Comparison of ENCODE assay signal across 25 cellular contexts in genomic region chr1:43235451-43236121, GRCh38. TPM values are rescaled to one million over a fixed set of nuclear protein-coding genes. Genes with fewer than 3 reads are reported as not detected.
DNase-seq lines count a peak whose midpoint lies in the region; ATAC-seq, FAIRE-seq and TF ChIP-seq lines count a peak whose summit lies in the region.
"Had no signal": no experiment of that assay in that cellular context is flagged by ENCODE, and none has a peak within 500 bp of the region (broad histone marks: within the 10 kb centered on the region; RNA-seq: fewer than 3 reads in every experiment).

No MANE protein-coding gene starts in this region.

- FAIRE-seq in HepG2 (lab: Jason Lieb, UNC) = no peak
- FAIRE-seq: A549, D721Med, small intestine had no signal

- H2AFZ ChIP-seq in HepG2 (ENCODE audit: low read length) = no peak overlapping the region
- H2AFZ ChIP-seq: GM23338 had no signal

- peak; percentile 7 to 10 for DNase-seq in SHP77 (lab: John Stamatoyannopoulos, UW)
- no peak for DNase-seq in SHP77 treated with DMSO at 0.1 percent for 48 hours (lab: John Stamatoyannopoulos, UW)
- peak; percentile 20 for DNase-seq in epithelial cell of esophagus (ENCODE audit: low read depth)
- no peak for DNase-seq in HepG2 (ENCODE audit: low spot score)
- no peak for DNase-seq in upper lobe of right lung
- no peak for DNase-seq in dermis blood vessel endothelial cell
- DNase-seq: activated CD4-positive, alpha-beta T cell treated with anti-CD3 and anti-CD28 coated beads for 48 hours; activated gamma-delta T cell; effector memory CD4-positive, alpha-beta T cell; Karpas-422; mesendoderm; NCI-H2171 treated with DMSO at 0.1 percent for 48 hours; nephron progenitor cell; posterior cingulate gyrus; RPMI8226; small intestine; stimulated activated CD4-positive, alpha-beta T cell treated with anti-CD3 and anti-CD28 coated beads, Interleukin-4, amount 100 ng/mL, for 1 hour had no signal

- H3K4me3 ChIP-seq in epithelial cell of esophagus (ENCODE audit: low read length) (no peak overlapping the region), HepG2 (replicated peaks in 1 of 3; ENCODE audit: insufficient read depth in 1 of 3, low read depth in 2 of 3, low read length in 3 of 3) (no peak overlapping the region), upper lobe of right lung (no peak overlapping the region)
- H3K4me3 ChIP-seq: A549, GM23338, vagina had no signal

- H3K36me3 ChIP-seq in HepG2 (replicated peaks in 1 of 2; ENCODE audit: control insufficient read depth in 1 of 2, insufficient read depth in 2 of 2, low read length in 2 of 2) = no peaks in the 10 kb centered on the region
- H3K36me3 ChIP-seq in upper lobe of right lung = no peaks in the 10 kb centered on the region
- H3K36me3 ChIP-seq: vagina had no signal

- H3K9me3 ChIP-seq in HepG2 (ENCODE audit: low read length) (no peaks in the 10 kb centered on the region), upper lobe of right lung (no peaks in the 10 kb centered on the region)
- H3K9me3 ChIP-seq: A549, vagina had no signal

- no peak for TF ChIP-seq RAD21 in HepG2 (CRISPR knock-in tag; IDR thresholded peaks at IDR 0.05)

- TF ChIP-seq POLR2A in HepG2 (IDR thresholded peaks at IDR 0.05; ENCODE audit: insufficient read depth in 1 of 2, low read depth in 2 of 2, low read length in 2 of 2) = no peak

- CTCF ChIA-PET in HepG2 (lab: Yijun Ruan, JAX; ENCODE audit: low intra/inter-chr PET ratio, low total read pairs) = no interaction called here

- peaks cover 1 to 32% of the 10 kb centered on the region in 2 experiments; a peak in 3 of 5 replicates for H3K27me3 ChIP-seq in HepG2 (ENCODE audit: control insufficient read depth in 1 of 2, insufficient read depth in 2 of 2, low read length in 2 of 2)
- no peaks in the 10 kb centered on the region for H3K27me3 ChIP-seq in upper lobe of right lung
- H3K27me3 ChIP-seq: vagina had no signal

- H3K27ac ChIP-seq in HepG2 (ENCODE audit: extremely low read length, insufficient read depth, low read length) (no peak overlapping the region), upper lobe of right lung (no peak overlapping the region)
- H3K27ac ChIP-seq: A549, vagina had no signal

- BruUV-seq in HepG2 (replicated peaks; lab: Mats Ljungman, UMichigan) = no TSS peak

- in situ Hi-C loops in HepG2 (cut with HindIII; ENCODE audit: extremely low pct_ligation_motif_present, low pct_unique_long_range_greater_than_20kb) = no loop called here

- no peak for TF ChIP-seq EP300 in HepG2 (IDR thresholded peaks at IDR 0.05; ENCODE audit: low read depth in 2 of 2, low read length in 2 of 2)
- no peak for TF ChIP-seq EP300 in HepG2 (CRISPR knock-in tag; IDR thresholded peaks at IDR 0.05; ENCODE audit: borderline replicate concordance)

- no peak overlapping the region for H3K4me2 ChIP-seq in HepG2 (ENCODE audit: low read depth, low read length)
- H3K4me2 ChIP-seq: A549, GM23338 had no signal

- no peaks in the 10 kb centered on the region for H3K79me2 ChIP-seq in HepG2 (ENCODE audit: insufficient read depth, low read length)

- peaks cover 6% of the 10 kb centered on the region; the same call in 1 of the 2 replicates for H3K4me1 ChIP-seq in HepG2 (ENCODE audit: insufficient read depth, low read length)
- H3K4me1 ChIP-seq in upper lobe of right lung = peaks cover 9% of the 10 kb centered on the region

- POLR2A ChIA-PET in HepG2 (lab: Yijun Ruan, JAX) = no interaction called here

- ATAC-seq in HepG2 (peak; percentile 11; the same call in 1 of the 3 replicates), upper lobe of right lung (peak; percentile 45), GM21717 (IDR thresholded peaks at IDR 0.05; ENCODE audit: unreplicated experiment) (no peak), GM19395 (IDR thresholded peaks at IDR 0.05; ENCODE audit: unreplicated experiment) (no peak)
- ATAC-seq: A549, GM23338 had no signal

- intact Hi-C loops in HepG2 (cut with micrococcal nuclease; ENCODE audit: unreplicated experiment) = loop anchor here (5.0 kb wide), 1 partner anchor 112 kb away; no protein-coding TSS in a partner anchor
- intact Hi-C loops in upper lobe of right lung (cut with DNase I) = loop anchor here (10.0 kb wide), 1 partner anchor 119 kb away; the partner anchor contains the start of gene CDC20

- no peak overlapping the region for H3K9ac ChIP-seq in HepG2 (ENCODE audit: insufficient read depth, low read depth, low read length)

- TF ChIP-seq CTCF in epithelial cell of esophagus (IDR thresholded peaks at IDR 0.05; ENCODE audit: insufficient read depth, low read depth, low read length, missing control alignments) = no peak
- TF ChIP-seq CTCF in HepG2 (CRISPR knock-in tag; IDR thresholded peaks at IDR 0.05) = no peak
- TF ChIP-seq CTCF in upper lobe of right lung (IDR thresholded peaks at IDR 0.05) = no peak

- no peaks in the 10 kb centered on the region for H4K20me1 ChIP-seq in HepG2 (ENCODE audit: insufficient read depth, low read length)

- 30% methylated on average over 4 of the region's 9 CpGs for WGBS in HepG2 (ENCODE audit: low lambda C conversion rate)

TF ChIP-seq in HepG2, 621 proteins besides CTCF, POLR2A, EP300 and RAD21 (continues in another document):
- TF ChIP-seq GATA4 (IDR thresholded peaks at IDR 0.05; ENCODE audit: borderline replicate concordance, low read depth) (no peak), ZNF44 (CRISPR knock-in tag; IDR thresholded peaks at IDR 0.05) (no peak), ZNF17 (CRISPR knock-in tag; IDR thresholded peaks at IDR 0.05) (no peak), ZNF317 (CRISPR knock-in tag; IDR thresholded peaks at IDR 0.05) (no peak), ZNF678 (CRISPR knock-in tag; IDR thresholded peaks at IDR 0.05) (no peak), NR1H2 (CRISPR knock-in tag; IDR thresholded peaks at IDR 0.05; ENCODE audit: borderline replicate concordance, low read depth) (no peak), RFX3 (CRISPR knock-in tag; IDR thresholded peaks at IDR 0.05) (no peak), SKI (IDR thresholded peaks at IDR 0.05; ENCODE audit: partially characterized antibody) (no peak)

RNA-seq across cellular contexts. Expression of gene TMEM125, which starts 34.2 kb away (rescaled TPM):
- not detected in 2 replicates for total RNA-seq in HepG2 (2016; rRNA removed; fragmentation: Illumina TruSeq; extraction: Trizol)
- not detected in 2 replicates for total RNA-seq in HepG2 (2016; cell fraction: cytosol; rRNA removed; fragmentation: Illumina TruSeq; extraction: Trizol; ENCODE audit: low read depth)
- not detected in 2 replicates for total RNA-seq in HepG2 (2016; cell fraction: insoluble cytoplasmic fraction; rRNA removed; fragmentation: Illumina TruSeq; extraction: Trizol)
- total RNA-seq in HepG2 (2016; cell fraction: membrane; rRNA removed; fragmentation: Illumina TruSeq; extraction: Trizol) = not detected in 2 replicates
- total RNA-seq in HepG2 (2016; cell fraction: nucleus; rRNA removed; fragmentation: Illumina TruSeq; extraction: Trizol) = not detected in 2 replicates
- polyA plus RNA-seq in HepG2 (2011; rRNA removed) = 0.03 TPM in 1 of 2 replicates, not detected in the other
- polyA plus RNA-seq in HepG2 (2011; cell fraction: cytosol; rRNA removed) = 0.08 TPM in 2 replicates
- polyA plus RNA-seq in HepG2 (2011; cell fraction: nucleus; rRNA removed) = 0.09 TPM in 1 of 2 replicates, not detected in the other
- polyA plus RNA-seq in HepG2 (2012) = 0.07 TPM in 1 of 2 replicates, not detected in the other
- not detected in 2 replicates for polyA plus RNA-seq in HepG2 (2016; cell fraction: cytosol; fragmentation: Illumina TruSeq; extraction: Trizol; ENCODE audit: low read depth)
- not detected in 2 replicates for polyA plus RNA-seq in HepG2 (2016; cell fraction: insoluble cytoplasmic fraction; fragmentation: Illumina TruSeq; extraction: Trizol; ENCODE audit: low read depth)
- not detected in 2 replicates for polyA plus RNA-seq in HepG2 (2016; cell fraction: membrane; fragmentation: Illumina TruSeq; extraction: Trizol; ENCODE audit: low read depth)
- polyA plus RNA-seq in HepG2 (2016; cell fraction: nucleus; fragmentation: Illumina TruSeq; extraction: Trizol; ENCODE audit: insufficient read depth, low read depth) = not detected in 2 replicates
- polyA minus RNA-seq in HepG2 (2011; rRNA and poly(A)+ RNA removed; ENCODE audit: low replicate concordance) = 0.22 TPM in 1 of 2 replicates, not detected in the other
- not detected in 2 replicates for polyA minus RNA-seq in HepG2 (2011; cell fraction: cytosol; rRNA and poly(A)+ RNA removed)
- polyA minus RNA-seq in HepG2 (2011; cell fraction: nucleus; rRNA and poly(A)+ RNA removed) = not detected in 2 replicates
- total RNA-seq in upper lobe of right lung = 188 TPM
- total RNA-seq in dermis blood vessel endothelial cell = 0.05 TPM in 1 of 2 replicates, not detected in the other
- total RNA-seq: HT1080 had no signal
- polyA plus RNA-seq: A549 had no signal

RNA-seq across cellular contexts. Expression of gene C1orf210, which starts 49.8 kb away (rescaled TPM):
- total RNA-seq in HepG2 (2016; rRNA removed; fragmentation: Illumina TruSeq; extraction: Trizol) (0.49 and 0.52 TPM in 2 replicates), upper lobe of right lung (18.9 TPM), dermis blood vessel endothelial cell (not detected in 2 replicates)
- total RNA-seq in HepG2 (2016; cell fraction: cytosol; rRNA removed; fragmentation: Illumina TruSeq; extraction: Trizol; ENCODE audit: low read depth) = 0.44 TPM in 1 of 2 replicates, not detected in the other
- total RNA-seq in HepG2 (2016; cell fraction: insoluble cytoplasmic fraction; rRNA removed; fragmentation: Illumina TruSeq; extraction: Trizol) = 0.52 and 0.54 TPM in 2 replicates
- total RNA-seq in HepG2 (2016; cell fraction: membrane; rRNA removed; fragmentation: Illumina TruSeq; extraction: Trizol) = 0.45 and 0.71 TPM in 2 replicates
- 0.87 TPM in 1 of 2 replicates, not detected in the other for total RNA-seq in HepG2 (2016; cell fraction: nucleus; rRNA removed; fragmentation: Illumina TruSeq; extraction: Trizol)
- polyA plus RNA-seq in HepG2 (2011; rRNA removed) = 5.1 and 7.1 TPM in 2 replicates
- 4.7 and 8.4 TPM in 2 replicates for polyA plus RNA-seq in HepG2 (2011; cell fraction: cytosol; rRNA removed)
- polyA plus RNA-seq in HepG2 (2011; cell fraction: nucleus; rRNA removed) = 0.98 and 2.3 TPM in 2 replicates
- polyA plus RNA-seq in HepG2 (2012) = 4.4 and 6.7 TPM in 2 replicates
- polyA plus RNA-seq in HepG2 (2016; cell fraction: cytosol; fragmentation: Illumina TruSeq; extraction: Trizol; ENCODE audit: low read depth) = 0.37 and 0.51 TPM in 2 replicates
- 0.97 and 1.6 TPM in 2 replicates for polyA plus RNA-seq in HepG2 (2016; cell fraction: insoluble cytoplasmic fraction; fragmentation: Illumina TruSeq; extraction: Trizol; ENCODE audit: low read depth)
- 0.76 and 0.95 TPM in 2 replicates for polyA plus RNA-seq in HepG2 (2016; cell fraction: membrane; fragmentation: Illumina TruSeq; extraction: Trizol; ENCODE audit: low read depth)
- polyA plus RNA-seq in HepG2 (2016; cell fraction: nucleus; fragmentation: Illumina TruSeq; extraction: Trizol; ENCODE audit: insufficient read depth, low read depth) = 0.73 and 0.75 TPM in 2 replicates
- polyA minus RNA-seq in HepG2 (2011; rRNA and poly(A)+ RNA removed; ENCODE audit: low replicate concordance) = 2.2 TPM in 1 of 2 replicates, not detected in the other
- 0.97 and 1.5 TPM in 2 replicates for polyA minus RNA-seq in HepG2 (2011; cell fraction: cytosol; rRNA and poly(A)+ RNA removed)
- 1.4 TPM in 1 of 2 replicates, not detected in the other for polyA minus RNA-seq in HepG2 (2011; cell fraction: nucleus; rRNA and poly(A)+ RNA removed)
- total RNA-seq: HT1080 had no signal
- polyA plus RNA-seq: A549, BJ had no signal

Comparison
In these comparisons a context has a peak if more than half of its experiments do, and no peak if none do; other contexts are left out.
1. DNase-seq: peak in SHP77 (2 of 2) and epithelial cell of esophagus (single experiment); none in SHP77 treated with DMSO at 0.1 percent for 48 hours (single experiment), HepG2 (single experiment), upper lobe of right lung (single experiment) and dermis blood vessel endothelial cell (single experiment).
2. ATAC-seq: peak in HepG2 (single experiment) and upper lobe of right lung (single experiment); none in GM21717 (single experiment) and GM19395 (single experiment).
3. RNA of gene TMEM125, which starts 34.2 kb away (total RNA-seq): 188 TPM in upper lobe of right lung (single experiment); not detected in HepG2 and 0.05 TPM in dermis blood vessel endothelial cell; every median in the first group is over 100 times any median in the second.
4. RNA of gene C1orf210, which starts 49.8 kb away (total RNA-seq): 18.9 TPM in upper lobe of right lung (single experiment); 0.44 to 0.87 TPM in HepG2 and not detected in dermis blood vessel endothelial cell; every median in the first group is over 10 times any median in the second.